Comparison of ENCODE assay signal across 26 cellular contexts in the genomic region with DNA sequence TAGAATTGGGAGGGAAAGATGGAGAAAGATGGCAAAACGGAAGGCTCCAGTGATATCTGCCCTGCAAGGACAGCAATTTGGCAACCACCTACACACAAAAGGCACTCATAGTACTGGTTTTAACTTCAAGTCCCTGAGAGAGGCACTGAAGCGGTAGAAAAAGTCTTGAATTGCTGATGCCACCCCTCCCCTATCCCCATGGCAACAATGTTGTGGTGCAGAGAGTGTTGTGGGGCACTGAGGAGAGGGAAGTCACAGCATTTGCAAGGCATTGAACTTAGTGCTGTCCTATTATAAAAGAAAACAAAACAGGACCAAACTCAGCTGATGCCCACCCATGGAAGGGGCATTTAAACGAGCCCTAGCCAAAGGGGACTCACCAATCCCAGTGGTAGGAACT.
"Had no signal": no experiment of that assay in that cellular context is flagged by ENCODE, and none has a peak within 500 bp of the region (broad histone marks: within the 10 kb centered on the region; RNA-seq: fewer than 3 reads in every experiment).

No MANE protein-coding gene starts in this region.

- H3K27me3 Mint-ChIP-seq: activated B cell treated with CpG ODN at 0.5 μM for 24 hours; activated CD4-positive, alpha-beta T cell treated with anti-CD3 and anti-CD28 coated beads for 36 hours; activated naive CD8-positive, alpha-beta T cell; activated T-cell treated with anti-CD3 and anti-CD28 coated beads, Interleukin-2, amount 50 U/mL, for 24 hours; activated T-helper 17 cell treated with anti-CD3 and anti-CD28 coated beads, Interleukin-2, amount 50 U/mL, for 72 hours; central memory CD8-positive, alpha-beta T cell; effector memory CD8-positive, alpha-beta T cell; stimulated activated naive CD8-positive, alpha-beta T cell treated with anti-CD3 and anti-CD28 coated beads, Interleukin-15, Interleukin-2, amounts not matched to agents 100 ng/mL and 50 ng/mL, for 24 hours had no signal

- H3K9me3 ChIP-seq: adrenal gland, mucosa of descending colon, right lobe of liver, uterus had no signal

- H3K27ac ChIP-seq: adrenal gland, parathyroid adenoma, right lobe of liver, skin epidermis, tibial nerve, uterus had no signal

- H3K27ac Mint-ChIP-seq: activated B cell treated with CpG ODN at 0.5 μM for 24 hours; activated CD4-positive, alpha-beta T cell treated with anti-CD3 and anti-CD28 coated beads for 36 hours; activated naive CD8-positive, alpha-beta T cell; activated T-cell treated with anti-CD3 and anti-CD28 coated beads, Interleukin-2, amount 50 U/mL, for 24 hours; activated T-helper 17 cell treated with anti-CD3 and anti-CD28 coated beads, Interleukin-2, amount 50 U/mL, for 72 hours; effector memory CD8-positive, alpha-beta T cell; nephron progenitor cell; stimulated activated naive CD8-positive, alpha-beta T cell treated with anti-CD3 and anti-CD28 coated beads, Interleukin-15, Interleukin-2, amounts not matched to agents 100 ng/mL and 50 ng/mL, for 24 hours had no signal

- H3K4me3 ChIP-seq: adrenal gland, mucosa of descending colon, right lobe of liver, skin epidermis, tibial nerve, uterus had no signal

- H3K4me1 Mint-ChIP-seq: activated B cell treated with CpG ODN at 0.5 μM for 24 hours; activated CD4-positive, alpha-beta T cell treated with anti-CD3 and anti-CD28 coated beads for 36 hours; activated T-helper 17 cell treated with anti-CD3 and anti-CD28 coated beads, Interleukin-2, amount 50 U/mL, for 72 hours; central memory CD8-positive, alpha-beta T cell; nephron progenitor cell had no signal

- H3K9me3 Mint-ChIP-seq: nephron progenitor cell had no signal

- H3K4me3 Mint-ChIP-seq: activated B cell treated with CpG ODN at 0.5 μM for 24 hours; activated CD4-positive, alpha-beta T cell treated with anti-CD3 and anti-CD28 coated beads for 36 hours; activated naive CD8-positive, alpha-beta T cell; activated T-cell treated with anti-CD3 and anti-CD28 coated beads, Interleukin-2, amount 50 U/mL, for 24 hours; activated T-helper 17 cell treated with anti-CD3 and anti-CD28 coated beads, Interleukin-2, amount 50 U/mL, for 72 hours; central memory CD8-positive, alpha-beta T cell; effector memory CD8-positive, alpha-beta T cell; nephron progenitor cell; stimulated activated naive CD8-positive, alpha-beta T cell treated with anti-CD3 and anti-CD28 coated beads, Interleukin-15, Interleukin-2, amounts not matched to agents 100 ng/mL and 50 ng/mL, for 24 hours had no signal

- H2AFZ ChIP-seq: parathyroid adenoma had no signal

- DNase-seq: activated B cell treated with CpG ODN at 0.5 μM for 24 hours; activated CD4-positive, alpha-beta T cell treated with anti-CD3 and anti-CD28 coated beads for 36 hours; activated CD4-positive, alpha-beta T cell treated with anti-CD3 and anti-CD28 coated beads, Interleukin-2, amount 50 U/mL, for 4 hours; activated CD8-positive, alpha-beta memory T cell treated with anti-CD3 and anti-CD28 coated beads for 24 hours; activated CD8-positive, alpha-beta memory T cell treated with anti-CD3 and anti-CD28 coated beads, Interleukin-2, amount 50 U/mL, for 4 hours; activated naive CD4-positive, alpha-beta T cell; activated T-cell treated with anti-CD3 and anti-CD28 coated beads, Interleukin-2, amount 50 U/mL, for 24 hours; adrenal gland; effector memory CD8-positive, alpha-beta T cell; foreskin melanocyte; mesenchymal stem cell; mucosa of descending colon; nephron progenitor cell; nucleus accumbens; right lobe of liver; stimulated activated CD4-positive, alpha-beta T cell treated with anti-CD3 and anti-CD28 coated beads, Interleukin-1b, Interleukin-23, amount 100 ng/mL, for 48 hours; T-helper 9 cell; uterus had no signal

- H3K4me1 ChIP-seq: adrenal gland, parathyroid adenoma, right lobe of liver, tibial nerve, uterus had no signal

- H3K9ac ChIP-seq: parathyroid adenoma had no signal

- H3K27me3 ChIP-seq: adrenal gland, right lobe of liver, tibial nerve, uterus had no signal

- H3K79me2 ChIP-seq: parathyroid adenoma had no signal

- H3K36me3 Mint-ChIP-seq: activated naive CD8-positive, alpha-beta T cell had no signal

- ATAC-seq: activated CD4-positive, alpha-beta T cell treated with anti-CD3 and anti-CD28 coated beads for 36 hours; activated T-helper 17 cell treated with anti-CD3 and anti-CD28 coated beads, Interleukin-2, amount 50 U/mL, for 72 hours; effector memory CD8-positive, alpha-beta T cell; esophagus mucosa; mucosa of descending colon; right lobe of liver had no signal

- H3K36me3 ChIP-seq: adrenal gland, right lobe of liver, tibial nerve, uterus had no signal
